Comparison of ENCODE assay signal across 8 cellular contexts in genomic region chr6:170279977-170280688, GRCh38.
DNase-seq lines count a peak whose midpoint lies in the region; ATAC-seq and TF ChIP-seq lines count a peak whose summit lies in the region.

No MANE protein-coding gene starts in this region.

- H3K27ac Mint-ChIP-seq in nephron, result peak overlapping the region; percentile 30 to 53 (median 35)

- no peaks in the 10 kb centered on the region for H3K36me3 ChIP-seq in effector memory CD4-positive, alpha-beta T cell (ENCODE audit: control insufficient read depth, insufficient read depth, low read length)

- no peaks in the 10 kb centered on the region for H3K9me3 Mint-ChIP-seq in nephron

- H3K4me3 ChIP-seq in effector memory CD4-positive, alpha-beta T cell (ENCODE audit: insufficient read depth, low read depth, low read length, poor library complexity, severe bottlenecking), result peak overlapping the region; percentile 32

- H3K9me3 ChIP-seq in effector memory CD4-positive, alpha-beta T cell (ENCODE audit: control insufficient read depth, low read length), result no peaks in the 10 kb centered on the region

- ATAC-seq in HG02610 (IDR thresholded peaks at IDR 0.05; ENCODE audit: unreplicated experiment) (no peak), HG03439 (IDR thresholded peaks at IDR 0.05; ENCODE audit: unreplicated experiment) (no peak)

- CTCF ChIA-PET in RWPE1 (lab: Yijun Ruan, JAX), result interaction anchor here (0.6 to 0.7 kb wide), 3 partner anchors 448 to 521 kb away, joined by 3 to 6 read pairs (median 4); no protein-coding TSS in a partner anchor

- peaks cover 10% of the 10 kb centered on the region for H3K36me3 Mint-ChIP-seq in nephron (ENCODE audit: low read depth)

- H3K27me3 ChIP-seq in effector memory CD4-positive, alpha-beta T cell (replicated peaks; ENCODE audit: control insufficient read depth, insufficient read depth, low read length, poor library complexity, severe bottlenecking), result peaks cover 2% of the 10 kb centered on the region

- H3K4me1 ChIP-seq in effector memory CD4-positive, alpha-beta T cell (ENCODE audit: control insufficient read depth, insufficient read depth, low read length, poor library complexity, severe bottlenecking), result no peaks in the 10 kb centered on the region

- H3K27ac ChIP-seq in RWPE1, result peak overlapping the region; percentile 45; the same call in 1 of the 2 replicates
- H3K27ac ChIP-seq in effector memory CD4-positive, alpha-beta T cell (ENCODE audit: insufficient read depth, low read length, poor library complexity, severe bottlenecking), result peak overlapping the region; percentile 39

- peak overlapping the region; percentile 61 to 76 (median 69) for H3K4me3 Mint-ChIP-seq in nephron

- peaks cover 33% of the 10 kb centered on the region for H3K27me3 Mint-ChIP-seq in nephron (ENCODE audit: low read depth)

- no peak for TF ChIP-seq CTCF in RWPE1 (conservative IDR thresholded peaks at IDR 0.05; ENCODE audit: low read depth)
- TF ChIP-seq CTCF in nephron (IDR thresholded peaks at IDR 0.05; ENCODE audit: unreplicated experiment in 3 of 3), result no peak

- peak; percentile 25 for DNase-seq in stimulated activated CD8-positive, alpha-beta memory T cell treated with anti-CD3 and anti-CD28 coated beads, Interleukin-12 subunit alpha, Interleukin-12 subunit beta, amount 100 ng/mL, for 4 hours (ENCODE audit: low read depth)
- DNase-seq in stimulated activated CD8-positive, alpha-beta memory T cell treated with anti-CD3 and anti-CD28 coated beads, Interleukin-4, amount 100 ng/mL, for 48 hours, result no peak
- DNase-seq in HuH-7.5 (ENCODE audit: low spot score) (peak; percentile 82), RWPE1 (ENCODE audit: low spot score) (no peak)
- peak in 2 of 3 donors; percentile 22 to 61 for DNase-seq in effector memory CD4-positive, alpha-beta T cell

- POLR2A ChIA-PET in RWPE1 (lab: Yijun Ruan, JAX; ENCODE audit: low non-redundant PET), result interaction anchor here (0.5 kb wide), 1 partner anchor 17 kb away, joined by 3 read pairs; no protein-coding TSS in a partner anchor

- H3K4me1 Mint-ChIP-seq in nephron, result peaks cover 39% of the 10 kb centered on the region

Comparison
In these comparisons a context has a peak if more than half of its experiments do, and no peak if none do; other contexts are left out.
1. DNase-seq: peak in stimulated activated CD8-positive, alpha-beta memory T cell treated with anti-CD3 and anti-CD28 coated beads, Interleukin-12 subunit alpha, Interleukin-12 subunit beta, amount 100 ng/mL, for 4 hours (single experiment), HuH-7.5 (single experiment) and effector memory CD4-positive, alpha-beta T cell (2 of 3); none in stimulated activated CD8-positive, alpha-beta memory T cell treated with anti-CD3 and anti-CD28 coated beads, Interleukin-4, amount 100 ng/mL, for 48 hours (single experiment) and RWPE1 (single experiment).